ENCODE assay signal across 27 cellular contexts in the genomic region with DNA sequence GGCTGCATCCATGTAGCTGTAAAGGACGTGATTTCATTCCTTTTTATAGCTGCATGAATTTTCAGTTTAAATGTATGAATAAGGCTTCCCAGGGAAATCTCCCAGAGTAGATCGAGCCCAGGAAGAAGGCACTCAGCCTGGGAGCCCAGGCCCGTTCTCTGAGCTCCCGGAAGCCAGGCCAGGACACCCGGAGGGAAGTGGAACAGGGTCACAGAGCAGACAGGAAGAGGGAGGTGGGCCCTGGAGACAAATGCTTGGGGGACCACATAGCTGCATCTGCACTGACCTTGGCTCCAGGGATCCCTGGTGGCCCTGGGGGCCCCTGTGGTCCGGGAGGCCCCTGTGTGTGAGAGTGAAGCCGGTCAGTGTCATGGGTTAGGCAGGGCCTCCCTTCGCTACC.
"Had no signal": no experiment of that assay in that cellular context is flagged by ENCODE, and none has a peak within 500 bp of the region (broad histone marks: within the 10 kb centered on the region; RNA-seq: fewer than 3 reads in every experiment).

No MANE protein-coding gene starts in this region.

- DNase-seq: activated B cell treated with CpG ODN at 0.5 μM for 24 hours; activated CD4-positive, alpha-beta T cell treated with anti-CD3 and anti-CD28 coated beads for 1 hour; activated CD4-positive, alpha-beta T cell treated with anti-CD3 and anti-CD28 coated beads, Interleukin-2, amount 10 ng/mL, durations not matched to agents 24 days and 14 days; activated CD4-positive, alpha-beta T cell treated with anti-CD3 and anti-CD28 coated beads, Interleukin-2, amount 50 U/mL, for 48 hours; activated CD8-positive, alpha-beta memory T cell treated with anti-CD3 and anti-CD28 coated beads for 24 hours; activated effector memory CD4-positive, alpha-beta T cell treated with anti-CD3 and anti-CD28 coated beads, Interleukin-2, amount 50 U/mL, for 16 hours; activated naive CD4-positive, alpha-beta T cell treated with Interleukin-2 at 50 U/mL for 16 hours; activated T-cell treated with anti-CD3 and anti-CD28 coated beads, Interleukin-2, amount 50 U/mL, for 4 hours; aorta; caudate nucleus; colonic mucosa; MG63; NCI-H1105; NCI-H1436; NCI-H1694 treated with DMSO at 0.1 percent for 48 hours; NCI-H2029 treated with DMSO at 0.1 percent for 48 hours; NCI-H345; NCI-H510A; NCI-H526 treated with DMSO at 0.1 percent for 48 hours; NCI-H82; NK-92 treated with Interleukin-12 subunit alpha and Interleukin-12 subunit beta, amount 100 ng/mL, for 24 hours; PC-3; SHP77; T-helper 9 cell had no signal

- FAIRE-seq: RCC 7860 had no signal

- H3K27ac Mint-ChIP-seq: activated B cell treated with CpG ODN at 0.5 μM for 24 hours; activated CD4-positive, alpha-beta T cell treated with anti-CD3 and anti-CD28 coated beads, Interleukin-2, amount 10 ng/mL, durations not matched to agents 24 days and 14 days; T-helper 1 cell treated with Interleukin-12 subunit alpha and Interleukin-12 subunit beta and Interleukin-4 antibody, amounts not matched to agents 30 μg/mL and 1 μg/mL, for 36 hours had no signal

- H3K4me3 ChIP-seq: breast epithelium, colonic mucosa, MG63 had no signal

- H3K27ac ChIP-seq: breast epithelium, colonic mucosa had no signal

- H3K27me3 ChIP-seq: breast epithelium, colonic mucosa, MG63 had no signal

- H3K36me3 ChIP-seq: breast epithelium, colonic mucosa had no signal

- ATAC-seq: activated T-cell treated with anti-CD3 and anti-CD28 coated beads, Interleukin-2, amount 50 U/mL, for 4 hours; PC-3 had no signal

- H3K27me3 Mint-ChIP-seq: activated B cell treated with CpG ODN at 0.5 μM for 24 hours; activated CD4-positive, alpha-beta T cell treated with anti-CD3 and anti-CD28 coated beads, Interleukin-2, amount 10 ng/mL, durations not matched to agents 24 days and 14 days had no signal

- H3K4me1 ChIP-seq: breast epithelium, colonic mucosa had no signal

- H3K9me3 ChIP-seq: breast epithelium, colonic mucosa, MG63 had no signal

- H3K9me3 Mint-ChIP-seq: activated B cell treated with CpG ODN at 0.5 μM for 24 hours; activated CD4-positive, alpha-beta T cell treated with anti-CD3 and anti-CD28 coated beads, Interleukin-2, amount 10 ng/mL, durations not matched to agents 24 days and 14 days; activated T-cell treated with anti-CD3 and anti-CD28 coated beads, Interleukin-2, amount 50 U/mL, for 4 hours; T-helper 1 cell treated with Interleukin-12 subunit alpha and Interleukin-12 subunit beta and Interleukin-4 antibody, amounts not matched to agents 30 μg/mL and 1 μg/mL, for 36 hours had no signal

- H3K4me3 Mint-ChIP-seq: activated B cell treated with CpG ODN at 0.5 μM for 24 hours; activated CD4-positive, alpha-beta T cell treated with anti-CD3 and anti-CD28 coated beads, Interleukin-2, amount 10 ng/mL, durations not matched to agents 24 days and 14 days; activated T-cell treated with anti-CD3 and anti-CD28 coated beads, Interleukin-2, amount 50 U/mL, for 4 hours; T-helper 1 cell treated with Interleukin-12 subunit alpha and Interleukin-12 subunit beta and Interleukin-4 antibody, amounts not matched to agents 30 μg/mL and 1 μg/mL, for 36 hours had no signal
